ENCODE assay signal across 12 cellular contexts in the genomic region with DNA sequence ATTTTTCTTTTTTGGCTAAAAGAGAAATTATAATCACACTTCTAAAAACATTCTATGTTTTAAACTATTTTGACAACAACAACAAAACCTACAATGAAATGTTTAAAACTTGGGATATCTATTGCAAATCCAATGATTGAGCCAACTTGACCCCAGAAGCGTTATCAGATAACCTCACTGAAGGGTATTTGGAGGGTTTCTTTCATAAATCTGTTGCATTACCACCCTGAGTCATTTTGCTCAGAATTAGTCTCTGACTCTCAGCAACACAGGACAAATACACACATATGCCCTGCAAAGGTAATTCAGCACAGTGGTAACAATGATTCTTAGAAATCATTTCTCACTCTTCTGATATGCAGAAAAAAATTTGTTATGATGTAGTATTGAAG. TPM values are rescaled to one million over a fixed set of nuclear protein-coding genes. Genes with fewer than 3 reads are reported as not detected.
DNase-seq lines count a peak whose midpoint lies in the region; ATAC-seq and TF ChIP-seq lines count a peak whose summit lies in the region.
"Had no signal": no experiment of that assay in that cellular context is flagged by ENCODE, and none has a peak within 500 bp of the region (broad histone marks: within the 10 kb centered on the region; RNA-seq: fewer than 3 reads in every experiment).

No MANE protein-coding gene starts in this region.

- DNase-seq in T-helper 2 cell treated with Interferon-gamma antibody and Interleukin-4, amounts not matched to agents 5 μg/mL and 100 μg/mL, for 36 hours (ENCODE audit: low spot score): no peak
- DNase-seq in T-helper 2 cell (no peak), adrenal gland (no peak), mesothelial cell of epicardium (ENCODE audit: low spot score in 2 of 2, unreplicated experiment in 2 of 2) (no peak), tibial nerve (ENCODE audit: low spot score in 2 of 2) (no peak), DMS114 treated with DMSO at 0.1 percent for 48 hours (lab: John Stamatoyannopoulos, UW; ENCODE audit: unreplicated experiment) (no peak), sciatic nerve (ENCODE audit: low spot score) (no peak), SHP77 (lab: John Stamatoyannopoulos, UW) (no peak)
- DNase-seq: activated CD4-positive, alpha-beta memory T cell treated with anti-CD3 and anti-CD28 coated beads, Interleukin-2, amount 10 ng/mL, durations not matched to agents 7 days and 5 days; NCI-H146; NCI-H82 had no signal

- peak overlapping the region; percentile 79 for H3K4me3 Mint-ChIP-seq in T-helper 2 cell treated with Interferon-gamma antibody and Interleukin-4, amounts not matched to agents 5 μg/mL and 100 μg/mL, for 36 hours
- peak overlapping the region; percentile 23 for H3K4me3 Mint-ChIP-seq in mesothelial cell of epicardium
- H3K4me3 Mint-ChIP-seq: activated CD4-positive, alpha-beta memory T cell treated with anti-CD3 and anti-CD28 coated beads, Interleukin-2, amount 10 ng/mL, durations not matched to agents 7 days and 5 days had no signal

- 23 to 45% (median 35%) methylated on average over 1 of the region's 1 CpG for WGBS in adrenal gland, 4 donors
- 20 to 38% methylated on average over 1 of the region's 1 CpG for WGBS in tibial nerve, 2 donors

- H3K36me3 Mint-ChIP-seq in T-helper 2 cell treated with Interferon-gamma antibody and Interleukin-4, amounts not matched to agents 5 μg/mL and 100 μg/mL, for 36 hours (ENCODE audit: low read depth): no peaks in the 10 kb centered on the region
- no peaks in the 10 kb centered on the region for H3K36me3 Mint-ChIP-seq in mesothelial cell of epicardium

- no peaks in the 10 kb centered on the region for H3K9me3 Mint-ChIP-seq in T-helper 2 cell treated with Interferon-gamma antibody and Interleukin-4, amounts not matched to agents 5 μg/mL and 100 μg/mL, for 36 hours
- no peaks in the 10 kb centered on the region for H3K9me3 Mint-ChIP-seq in mesothelial cell of epicardium
- H3K9me3 Mint-ChIP-seq: activated CD4-positive, alpha-beta memory T cell treated with anti-CD3 and anti-CD28 coated beads, Interleukin-2, amount 10 ng/mL, durations not matched to agents 7 days and 5 days had no signal

- H3K27ac Mint-ChIP-seq in T-helper 2 cell treated with Interferon-gamma antibody and Interleukin-4, amounts not matched to agents 5 μg/mL and 100 μg/mL, for 36 hours: peak overlapping the region; percentile 89
- peak overlapping the region; percentile 98 for H3K27ac Mint-ChIP-seq in mesothelial cell of epicardium
- H3K27ac Mint-ChIP-seq: activated CD4-positive, alpha-beta memory T cell treated with anti-CD3 and anti-CD28 coated beads, Interleukin-2, amount 10 ng/mL, durations not matched to agents 7 days and 5 days had no signal

- intact Hi-C loops in adrenal gland (cut with DNase I): loop anchor here (5.0 kb wide), 2 partner anchors 95 to 100 kb away; no protein-coding TSS in a partner anchor
- intact Hi-C loops in sciatic nerve (cut with DNase I): loop anchor here (5.0 kb wide), 1 partner anchor 95 kb away; no protein-coding TSS in a partner anchor

- TF ChIP-seq POLR2A in adrenal gland (IDR thresholded peaks at IDR 0.05) (no peak), tibial nerve (IDR thresholded peaks at IDR 0.05) (no peak)

- H3K27ac ChIP-seq in adrenal gland: peak overlapping the region in 3 of 5 donors; percentile 40 to 52 (median 52)
- peak overlapping the region; percentile 17 to 96 (median 89) for H3K27ac ChIP-seq in tibial nerve
- H3K27ac ChIP-seq: 22Rv1 had no signal

- peaks cover 26% of the 10 kb centered on the region for H3K4me1 Mint-ChIP-seq in T-helper 2 cell treated with Interferon-gamma antibody and Interleukin-4, amounts not matched to agents 5 μg/mL and 100 μg/mL, for 36 hours (ENCODE audit: low read depth)
- H3K4me1 Mint-ChIP-seq in mesothelial cell of epicardium: peaks cover 52% of the 10 kb centered on the region

- peaks cover 5 to 11% of the 10 kb centered on the region in 2 donors for H3K4me1 ChIP-seq in adrenal gland (replicated peaks in 1 of 2)
- H3K4me1 ChIP-seq in tibial nerve: peaks cover 0 to 37% (median 7%) of the 10 kb centered on the region in 4 donors

- H3K36me3 ChIP-seq in adrenal gland (replicated peaks in 1 of 2) (no peaks in the 10 kb centered on the region), tibial nerve (no peaks in the 10 kb centered on the region)

- H3K9me3 ChIP-seq in adrenal gland (replicated peaks in 1 of 3) (no peaks in the 10 kb centered on the region), tibial nerve (no peaks in the 10 kb centered on the region)

- H3K27me3 ChIP-seq in adrenal gland (no peaks in the 10 kb centered on the region), tibial nerve (no peaks in the 10 kb centered on the region)

- no peak for TF ChIP-seq EP300 in tibial nerve (IDR thresholded peaks at IDR 0.05)

- TF ChIP-seq CTCF in adrenal gland (IDR thresholded peaks at IDR 0.05) (no peak), mesothelial cell of epicardium (IDR thresholded peaks at IDR 0.05; ENCODE audit: unreplicated experiment) (no peak), tibial nerve (IDR thresholded peaks at IDR 0.05) (no peak)

- H3K4me3 ChIP-seq in adrenal gland: no peak overlapping the region
- H3K4me3 ChIP-seq in tibial nerve: no peak overlapping the region

- peaks cover 3% of the 10 kb centered on the region for H3K27me3 Mint-ChIP-seq in T-helper 2 cell treated with Interferon-gamma antibody and Interleukin-4, amounts not matched to agents 5 μg/mL and 100 μg/mL, for 36 hours (ENCODE audit: low read depth)
- no peaks in the 10 kb centered on the region for H3K27me3 Mint-ChIP-seq in mesothelial cell of epicardium (ENCODE audit: low read depth)

- ATAC-seq in sciatic nerve: no peak

RNA-seq across cellular contexts. Expression of gene COL1A2, which starts 2.3 kb away (rescaled TPM):
- 100 to 1,000 TPM; 110 to 475 (median 189) TPM for total RNA-seq in adrenal gland
- polyA plus RNA-seq in adrenal gland: 100 to 1,000 TPM in 2 of 3 donors, 10 to 100 TPM in 1; 74.6 to 168 (median 109) TPM
- 2,538 to 2,739 TPM (median 2,734 TPM) in 3 replicates for total RNA-seq in mesothelial cell of epicardium
- 100 to 1,000 TPM; 235 to 747 (median 399) TPM for total RNA-seq in tibial nerve
- 443 TPM for total RNA-seq in sciatic nerve
